8 cellular contexts compared by ENCODE assay signal in the genomic region with DNA sequence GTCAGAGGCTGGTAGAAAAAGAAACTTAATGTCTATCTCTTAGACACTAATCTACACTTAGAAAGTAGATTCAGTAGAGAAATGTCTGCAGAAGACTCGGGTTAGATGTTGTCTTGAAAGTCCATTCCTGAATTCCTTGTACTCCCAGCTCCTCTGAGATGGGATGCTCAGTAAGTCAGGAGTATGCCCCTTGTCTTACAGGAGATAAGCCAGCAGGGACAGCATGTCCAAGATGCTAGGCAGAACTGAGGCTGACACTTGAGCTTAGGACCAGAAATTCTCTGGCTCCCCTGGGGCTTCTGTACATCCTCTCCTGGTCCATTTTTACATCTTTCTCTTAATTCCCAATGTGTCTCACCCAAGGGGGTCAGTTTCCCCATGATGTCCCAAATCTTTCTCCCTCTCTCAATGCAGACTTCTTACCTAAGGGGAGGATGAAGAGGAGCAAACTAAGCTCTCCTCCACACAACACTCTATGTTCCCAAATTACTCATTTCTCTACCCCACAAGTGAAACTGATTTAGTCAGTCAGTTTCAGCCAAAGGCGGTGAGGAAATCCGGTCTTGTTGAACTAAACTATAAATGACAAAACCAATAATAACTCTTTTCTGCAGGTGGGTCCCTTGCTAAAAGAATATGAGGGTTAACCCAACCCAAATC.
A peak's percentile ranks its signal among the peaks of the same experiment; 100 is the strongest.
DNase-seq lines count a peak whose midpoint lies in the region; ATAC-seq and TF ChIP-seq lines count a peak whose summit lies in the region.

No MANE protein-coding gene starts in this region.

- peaks cover 4% of the 10 kb centered on the region for H3K4me1 Mint-ChIP-seq in endothelial cell (ENCODE audit: unreplicated experiment)

- ATAC-seq in GM18858 (IDR thresholded peaks at IDR 0.05; ENCODE audit: unreplicated experiment) (peak; percentile 71), HG02571 (IDR thresholded peaks at IDR 0.05; ENCODE audit: unreplicated experiment) (peak; percentile 64)

- H3K4me3 ChIP-seq in coronary artery (no peak overlapping the region), transverse colon (no peak overlapping the region)

- H3K27ac Mint-ChIP-seq in endothelial cell (ENCODE audit: unreplicated experiment): no peak overlapping the region

- H3K4me3 Mint-ChIP-seq in endothelial cell (ENCODE audit: unreplicated experiment): no peak overlapping the region

- no peaks in the 10 kb centered on the region for H3K27me3 ChIP-seq in transverse colon

- H3K9me3 Mint-ChIP-seq in endothelial cell (ENCODE audit: unreplicated experiment): no peaks in the 10 kb centered on the region

- H3K27me3 Mint-ChIP-seq in endothelial cell (ENCODE audit: unreplicated experiment): no peaks in the 10 kb centered on the region

- H3K27ac ChIP-seq in coronary artery: peak overlapping the region; percentile 17 to 62
- peak overlapping the region; percentile 48 to 58 (median 52) for H3K27ac ChIP-seq in transverse colon

- H3K36me3 Mint-ChIP-seq in endothelial cell (ENCODE audit: low read depth, unreplicated experiment): no peaks in the 10 kb centered on the region

- H3K9me3 ChIP-seq in transverse colon: no peaks in the 10 kb centered on the region

- in situ Hi-C loops in transverse colon (cut with MboI; ENCODE audit: low pct_ligation_motif_present in 1 of 4, low pct_unique_long_range_greater_than_20kb in 1 of 4, low sequenced_read_pairs in 3 of 4): loop anchor here in 1 of 4 donors (25.0 kb wide), 1 partner anchor 247 kb away; no protein-coding TSS in a partner anchor

- no peak for TF ChIP-seq POLR2A in transverse colon (IDR thresholded peaks at IDR 0.05)

- TF ChIP-seq EP300 in transverse colon (IDR thresholded peaks at IDR 0.05; ENCODE audit: low read depth): no peak

- 60% methylated on average over 3 of the region's 3 CpGs; no CpG with 5 or more reads in 1 of the 2 donors for WGBS in transverse colon (ENCODE audit: low coverage in 1 of 2), 2 donors

- peaks cover 0 to 12% (median 0%) of the 10 kb centered on the region in 4 donors for H3K4me1 ChIP-seq in transverse colon

- intact Hi-C loops in transverse colon (cut with DNase I; ENCODE audit: low total_unique reads): no loop called here

- no peaks in the 10 kb centered on the region for H3K36me3 ChIP-seq in transverse colon

- DNase-seq in NOMO-1 treated with dmso at 0.1 percent for 144 hours (lab: John Stamatoyannopoulos, UW; ENCODE audit: unreplicated experiment): peak; percentile 16
- no peak for DNase-seq in coronary artery (ENCODE audit: low spot score)
- DNase-seq in transverse colon: no peak
- no peak for DNase-seq in stimulated activated CD4-positive, alpha-beta T cell treated with anti-CD3 and anti-CD28 coated beads, Interleukin-4, amount 100 ng/mL, for 1 hour
- no peak for DNase-seq in endothelial cell (ENCODE audit: low spot score)
- DNase-seq in NCI-H510A treated with DMSO at 0.1 percent for 48 hours (lab: John Stamatoyannopoulos, UW): no peak

- TF ChIP-seq CTCF in coronary artery (IDR thresholded peaks at IDR 0.05) (no peak), transverse colon (IDR thresholded peaks at IDR 0.05) (no peak), endothelial cell (IDR thresholded peaks at IDR 0.05; ENCODE audit: unreplicated experiment) (no peak)
